In the genomic region with DNA sequence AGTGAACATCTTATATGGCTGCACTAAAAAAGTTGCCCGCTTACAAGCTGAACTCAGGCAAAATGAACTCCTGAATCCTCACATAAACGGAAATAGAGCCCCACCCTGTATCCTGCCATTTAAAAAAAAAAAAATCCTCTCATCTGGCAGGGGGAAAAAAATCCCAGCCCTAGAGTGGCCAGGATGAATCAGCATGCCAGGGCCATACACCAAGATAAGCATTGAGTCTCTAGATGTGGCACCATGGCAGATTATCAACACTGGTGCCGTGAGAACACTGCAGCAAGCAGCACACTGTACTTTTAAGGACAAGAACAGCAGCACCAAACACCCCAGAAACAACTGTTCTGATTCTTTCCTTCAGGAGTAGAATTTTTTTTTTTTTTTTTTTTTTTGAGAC, we compare ENCODE assay signal across 10 cellular contexts.
A peak's percentile ranks its signal among the peaks of the same experiment; 100 is the strongest.
DNase-seq lines count a peak whose midpoint lies in the region; ATAC-seq and TF ChIP-seq lines count a peak whose summit lies in the region.
"Had no signal": no experiment of that assay in that cellular context is flagged by ENCODE, and none has a peak within 500 bp of the region (broad histone marks: within the 10 kb centered on the region; RNA-seq: fewer than 3 reads in every experiment).

No MANE protein-coding gene starts in this region.

- H3K27ac ChIP-seq in stomach smooth muscle (ENCODE audit: low read length), result peak overlapping the region; percentile 91
- H3K27ac ChIP-seq: 22Rv1, epithelial cell of prostate had no signal

- DNase-seq in DMS 273 (lab: John Stamatoyannopoulos, UW; ENCODE audit: unreplicated experiment) (peak; percentile 13), DMS 273 treated with DMSO at 0.1 percent for 48 hours (lab: John Stamatoyannopoulos, UW) (no peak), activated B cell treated with CpG ODN at 0.5 μM for 24 hours (no peak), Right ventricle myocardium inferior (ENCODE audit: missing footprints) (no peak), occipital lobe (lab: John Stamatoyannopoulos, UW) (no peak)

- intact Hi-C loops in activated B cell treated with CpG ODN at 0.5 μM for 24 hours (cut with micrococcal nuclease), result no loop called here
- intact Hi-C loops in Right ventricle myocardium inferior (cut with DNase I), result no loop called here

- H3K27me3 ChIP-seq in stomach smooth muscle (ENCODE audit: control insufficient read depth in 1 of 2, insufficient read depth in 2 of 2, low read length in 2 of 2), result no peaks in the 10 kb centered on the region

- H3K36me3 Mint-ChIP-seq in activated B cell treated with CpG ODN at 0.5 μM for 24 hours (ENCODE audit: low read depth), result peaks cover 16% of the 10 kb centered on the region

- H3K9ac ChIP-seq in stomach smooth muscle (ENCODE audit: low read length in 2 of 2), result peak overlapping the region; percentile 30 to 32

- peaks cover 68% of the 10 kb centered on the region for H3K4me1 ChIP-seq in stomach smooth muscle (ENCODE audit: control insufficient read depth, insufficient read depth, low read length)

- peak overlapping the region; percentile 41 for H3K27ac Mint-ChIP-seq in activated B cell treated with CpG ODN at 0.5 μM for 24 hours

- H3K4me3 ChIP-seq in stomach smooth muscle (ENCODE audit: low read length in 2 of 2), result peak overlapping the region in 1 of 2 donors; percentile 22

- no peak for ATAC-seq in activated B cell treated with CpG ODN at 0.5 μM for 24 hours (ENCODE audit: low read depth)
- peak; percentile 69 for ATAC-seq in Right ventricle myocardium inferior
- ATAC-seq in GM18519 (IDR thresholded peaks at IDR 0.05; ENCODE audit: low FRiP score, unreplicated experiment), result no peak
- ATAC-seq in GM18511 (IDR thresholded peaks at IDR 0.05; ENCODE audit: unreplicated experiment), result no peak

- peak overlapping the region; percentile 19 for H3K4me3 Mint-ChIP-seq in activated B cell treated with CpG ODN at 0.5 μM for 24 hours

- H3K27me3 Mint-ChIP-seq in activated B cell treated with CpG ODN at 0.5 μM for 24 hours, result no peaks in the 10 kb centered on the region

- POLR2A ChIA-PET in activated B cell treated with CpG ODN at 0.5 μM for 24 hours (lab: Charles Lee), result interaction anchor here (0.8 kb wide), 1 partner anchor 62 kb away, joined by 5 read pairs; no protein-coding TSS in a partner anchor

- no peaks in the 10 kb centered on the region for H3K36me3 ChIP-seq in stomach smooth muscle (ENCODE audit: control insufficient read depth in 2 of 2, insufficient read depth in 2 of 2, low read length in 2 of 2)

- no peaks in the 10 kb centered on the region for H3K9me3 ChIP-seq in stomach smooth muscle (ENCODE audit: control insufficient read depth in 2 of 2, low read length in 2 of 2)

- CTCF ChIA-PET in activated B cell treated with CpG ODN at 0.5 μM for 24 hours (lab: Charles Lee), result interaction anchor here (1.6 kb wide), 1 partner anchor 22 kb away, joined by 8 read pairs; no protein-coding TSS in a partner anchor

- H3K4me1 Mint-ChIP-seq in activated B cell treated with CpG ODN at 0.5 μM for 24 hours, result peaks cover 96% of the 10 kb centered on the region

- no peaks in the 10 kb centered on the region for H3K9me3 Mint-ChIP-seq in activated B cell treated with CpG ODN at 0.5 μM for 24 hours

- no peak for TF ChIP-seq CTCF in activated B cell treated with CpG ODN at 0.5 μM for 24 hours (IDR thresholded peaks at IDR 0.05)
